Comparison of ENCODE assay signal across 10 cellular contexts in genomic region chr9:104099630-104100029, GRCh38.
"Had no signal": no experiment of that assay in that cellular context is flagged by ENCODE, and none has a peak within 500 bp of the region (broad histone marks: within the 10 kb centered on the region; RNA-seq: fewer than 3 reads in every experiment).

No MANE protein-coding gene starts in this region.

- ATAC-seq: GM23338, HCT116 had no signal

- H3K27ac ChIP-seq: GM23248 had no signal

- H3K9me3 ChIP-seq: HAP-1 had no signal

- H2AFZ ChIP-seq: GM23248, GM23338 had no signal

- FAIRE-seq: H1 had no signal

- H3K9ac ChIP-seq: GM23248 had no signal

- DNase-seq: GM23248, GOT3, H7, H9, HCEC 1CT, HFFc6 had no signal

- H3K4me3 ChIP-seq: GM23248, GM23338, HAP-1 had no signal

- H3K4me2 ChIP-seq: GM23338 had no signal
